Comparison of ENCODE assay signal across 19 cellular contexts in genomic region chr15:100694381-100695012, GRCh38.
DNase-seq lines count a peak whose midpoint lies in the region; ATAC-seq, FAIRE-seq and TF ChIP-seq lines count a peak whose summit lies in the region.
"Had no signal": no experiment of that assay in that cellular context is flagged by ENCODE, and none has a peak within 500 bp of the region (broad histone marks: within the 10 kb centered on the region; RNA-seq: fewer than 3 reads in every experiment).

No MANE protein-coding gene starts in this region.

- CTCF ChIA-PET in endothelial cell of umbilical vein (lab: Charles Lee), result interaction anchor here (1.1 to 1.9 kb wide), 5 partner anchors 9 to 179 kb away, joined by 3 to 5 read pairs (median 4); no protein-coding TSS in a partner anchor
- CTCF ChIA-PET in CD4-positive, alpha-beta memory T cell (lab: Charles Lee; ENCODE audit: partially characterized antibody), result no interaction called here

- H3K4me1 ChIP-seq in endothelial cell of umbilical vein (ENCODE audit: control insufficient read depth, extremely low read depth, insufficient read depth, low read length) (peaks cover 3% of the 10 kb centered on the region), sigmoid colon (peaks cover 0 to 24% (median 16%) of the 10 kb centered on the region in 4 donors)
- no peaks in the 10 kb centered on the region for H3K4me1 ChIP-seq in CD4-positive, alpha-beta memory T cell (ENCODE audit: insufficient read depth, low read length)
- H3K4me1 ChIP-seq: psoas muscle, SJCRH30 had no signal

- peaks cover 0 to 9% (median 2%) of the 10 kb centered on the region in 8 donors for H3K9me3 Mint-ChIP-seq in CD4-positive, alpha-beta memory T cell
- H3K9me3 Mint-ChIP-seq in activated T-cell treated with anti-CD3 and anti-CD28 coated beads, Interleukin-2, amount 50 U/mL, for 72 hours, result peaks cover 3 to 11% of the 10 kb centered on the region in 2 donors

- no peak overlapping the region for H3K4me3 Mint-ChIP-seq in CD4-positive, alpha-beta memory T cell
- no peak overlapping the region for H3K4me3 Mint-ChIP-seq in activated T-cell treated with anti-CD3 and anti-CD28 coated beads, Interleukin-2, amount 50 U/mL, for 72 hours
- H3K4me3 Mint-ChIP-seq: naive thymus-derived CD4-positive, alpha-beta T cell had no signal

- H3K36me3 Mint-ChIP-seq in CD4-positive, alpha-beta memory T cell, result no peaks in the 10 kb centered on the region
- H3K36me3 Mint-ChIP-seq in activated T-cell treated with anti-CD3 and anti-CD28 coated beads, Interleukin-2, amount 50 U/mL, for 72 hours (ENCODE audit: insufficient read depth in 2 of 2), result peaks cover 0 to 2% of the 10 kb centered on the region in 2 donors
- H3K36me3 Mint-ChIP-seq: naive thymus-derived CD4-positive, alpha-beta T cell had no signal

- H3K79me2 ChIP-seq in endothelial cell of umbilical vein (ENCODE audit: control insufficient read depth, insufficient read depth, low read length), result no peaks in the 10 kb centered on the region

- H3K36me3 ChIP-seq in endothelial cell of umbilical vein (ENCODE audit: control insufficient read depth in 2 of 2, extremely low read depth in 1 of 2, insufficient read depth in 2 of 2, low read length in 2 of 2) (no peaks in the 10 kb centered on the region), sigmoid colon (no peaks in the 10 kb centered on the region)
- no peaks in the 10 kb centered on the region for H3K36me3 ChIP-seq in CD4-positive, alpha-beta memory T cell (ENCODE audit: insufficient read depth, low read length)
- H3K36me3 ChIP-seq: ascending aorta, SJCRH30 had no signal

- no peaks in the 10 kb centered on the region for H3K9me1 ChIP-seq in endothelial cell of umbilical vein (replicated peaks; ENCODE audit: control insufficient read depth, extremely low read depth, insufficient read depth, low read length)

- ATAC-seq in activated T-cell treated with anti-CD3 and anti-CD28 coated beads, Interleukin-2, amount 50 U/mL, for 72 hours (replicated peaks in 1 of 2), result no peak
- ATAC-seq: activated CD4-positive, CD25-positive, alpha-beta regulatory T cell treated with anti-CD3 and anti-CD28 coated beads, Interleukin-2, amount 50 U/mL, for 24 hours; left colon; naive thymus-derived CD4-positive, alpha-beta T cell had no signal

- DNase-seq in NCI-H226 (peak; percentile 94), endothelial cell of umbilical vein (ENCODE audit: low read depth, low spot score) (peak; percentile 61), iris pigment epithelial cell (ENCODE audit: low read depth) (peak; percentile 17), sigmoid colon (peak; percentile 61), D721Med (ENCODE audit: insufficient read length, low spot score) (no peak), NCI-H2029 treated with DMSO at 0.1 percent for 48 hours (lab: John Stamatoyannopoulos, UW) (no peak)
- DNase-seq in CD4-positive, alpha-beta memory T cell, result no peak
- no peak for DNase-seq in activated T-cell treated with anti-CD3 and anti-CD28 coated beads, Interleukin-2, amount 50 U/mL, for 72 hours
- DNase-seq: activated effector memory CD4-positive, alpha-beta T cell treated with Interleukin-2 at 50 U/mL for 16 hours; cortex of kidney; hippocampal formation; left colon; naive thymus-derived CD4-positive, alpha-beta T cell; NCI-H1694 treated with DMSO at 0.1 percent for 48 hours; NCI-H510A treated with DMSO at 0.1 percent for 48 hours; psoas muscle; SJCRH30 had no signal

- no peaks in the 10 kb centered on the region for H3K9me3 ChIP-seq in endothelial cell of umbilical vein (replicated peaks; ENCODE audit: control insufficient read depth, insufficient read depth, low read length)
- H3K9me3 ChIP-seq in sigmoid colon, result no peaks in the 10 kb centered on the region
- H3K9me3 ChIP-seq in CD4-positive, alpha-beta memory T cell (ENCODE audit: control insufficient read depth in 1 of 2, low read length in 2 of 2), result no peaks in the 10 kb centered on the region
- H3K9me3 ChIP-seq: psoas muscle, SJCRH30 had no signal

- 61 to 70% methylated on average over 4 of the region's 4 CpGs for WGBS in sigmoid colon, 2 donors

- no peak for TF ChIP-seq POLR2A in endothelial cell of umbilical vein (IDR thresholded peaks at IDR 0.05; ENCODE audit: low read depth, low read length)
- no peak for TF ChIP-seq POLR2A in sigmoid colon (IDR thresholded peaks at IDR 0.05)

- peak; percentile 53 to 88 (median 62) for TF ChIP-seq EP300 in sigmoid colon (IDR thresholded peaks at IDR 0.05)

- no peaks in the 10 kb centered on the region for H3K27me3 ChIP-seq in endothelial cell of umbilical vein (ENCODE audit: control insufficient read depth in 2 of 2, insufficient read depth in 2 of 2, low read length in 2 of 2)
- no peaks in the 10 kb centered on the region for H3K27me3 ChIP-seq in sigmoid colon
- no peaks in the 10 kb centered on the region for H3K27me3 ChIP-seq in CD4-positive, alpha-beta memory T cell (ENCODE audit: insufficient read depth, low read length)
- H3K27me3 ChIP-seq: ascending aorta, SJCRH30 had no signal

- H3K4me1 Mint-ChIP-seq in CD4-positive, alpha-beta memory T cell, result no peaks in the 10 kb centered on the region
- no peaks in the 10 kb centered on the region for H3K4me1 Mint-ChIP-seq in activated T-cell treated with anti-CD3 and anti-CD28 coated beads, Interleukin-2, amount 50 U/mL, for 72 hours (ENCODE audit: low read depth)
- H3K4me1 Mint-ChIP-seq: naive thymus-derived CD4-positive, alpha-beta T cell had no signal

- H3K4me2 ChIP-seq in endothelial cell of umbilical vein (ENCODE audit: insufficient read depth, low read length), result no peak overlapping the region

- H3K4me3 ChIP-seq in endothelial cell of umbilical vein (replicated peaks in 1 of 3; ENCODE audit: insufficient read depth in 1 of 3, low read depth in 1 of 3, low read length in 3 of 3) (no peak overlapping the region), sigmoid colon (no peak overlapping the region)
- no peak overlapping the region for H3K4me3 ChIP-seq in CD4-positive, alpha-beta memory T cell (ENCODE audit: low read length in 2 of 2)
- H3K4me3 ChIP-seq: ascending aorta, psoas muscle, SJCRH30 had no signal

- FAIRE-seq in endothelial cell of umbilical vein (lab: Jason Lieb, UNC) (no peak), D721Med (lab: Jason Lieb, UNC) (no peak)

- peaks cover 6 to 15% of the 10 kb centered on the region in 2 donors for H3K27me3 Mint-ChIP-seq in CD4-positive, alpha-beta memory T cell
- H3K27me3 Mint-ChIP-seq in activated T-cell treated with anti-CD3 and anti-CD28 coated beads, Interleukin-2, amount 50 U/mL, for 72 hours (ENCODE audit: low read depth), result peaks cover 47% of the 10 kb centered on the region

- H3K9ac ChIP-seq in endothelial cell of umbilical vein (replicated peaks; ENCODE audit: extremely low read depth, insufficient read depth, low read length), result no peak overlapping the region

- BruUV-seq in endothelial cell of umbilical vein (replicated peaks; lab: Mats Ljungman, UMichigan), result no TSS peak

- no peak overlapping the region for H2AFZ ChIP-seq in endothelial cell of umbilical vein (ENCODE audit: low read depth, low read length)

- dilution Hi-C loops in endothelial cell of umbilical vein (cut with MboI; ENCODE audit: extremely low pct_ligation_motif_present, low sequenced_read_pairs), result no loop called here

- H4K20me1 ChIP-seq in endothelial cell of umbilical vein (replicated peaks; ENCODE audit: control insufficient read depth, extremely low read depth, insufficient read depth, low read length), result no peaks in the 10 kb centered on the region

- H3K27ac ChIP-seq in endothelial cell of umbilical vein (ENCODE audit: insufficient read depth, low read depth, low read length) (no peak overlapping the region), sigmoid colon (peak overlapping the region; percentile 50 to 76 (median 70))
- no peak overlapping the region for H3K27ac ChIP-seq in CD4-positive, alpha-beta memory T cell (ENCODE audit: low read depth, low read length)
- H3K27ac ChIP-seq: ascending aorta, psoas muscle, SJCRH30 had no signal

- H3K27ac Mint-ChIP-seq in CD4-positive, alpha-beta memory T cell, result no peak overlapping the region
- H3K27ac Mint-ChIP-seq in activated T-cell treated with anti-CD3 and anti-CD28 coated beads, Interleukin-2, amount 50 U/mL, for 72 hours, result no peak overlapping the region
- H3K27ac Mint-ChIP-seq: naive thymus-derived CD4-positive, alpha-beta T cell had no signal

- TF ChIP-seq CTCF in endothelial cell of umbilical vein (IDR thresholded peaks at IDR 0.05; ENCODE audit: extremely low read depth in 1 of 2, insufficient read depth in 1 of 2, low read depth in 1 of 2, low read length in 2 of 2) (no peak), sigmoid colon (IDR thresholded peaks at IDR 0.05) (no peak), D721Med (IDR thresholded peaks at IDR 0.05; ENCODE audit: insufficient read depth, missing control alignments) (no peak)

- POLR2A ChIA-PET in endothelial cell of umbilical vein (lab: Charles Lee), result no interaction called here
- POLR2A ChIA-PET in CD4-positive, alpha-beta memory T cell (lab: Charles Lee; ENCODE audit: partially characterized antibody), result no interaction called here

- intact Hi-C loops in endothelial cell of umbilical vein (cut with micrococcal nuclease) (no loop called here), sigmoid colon (cut with DNase I) (loop anchor here (2.0 kb wide), 1 partner anchor 26 kb away; no protein-coding TSS in a partner anchor)
- intact Hi-C loops in CD4-positive, alpha-beta memory T cell (cut with micrococcal nuclease), result no loop called here

TF ChIP-seq in endothelial cell of umbilical vein, 7 proteins besides CTCF, POLR2A, EP300 and RAD21:
- TF ChIP-seq POLR2AphosphoS5 (IDR thresholded peaks at IDR 0.05; ENCODE audit: insufficient read depth, low read depth, low read length), result no peak
- TF ChIP-seq MYC (IDR thresholded peaks at IDR 0.05; ENCODE audit: low read depth, low read length), result no peak
- TF ChIP-seq MAX (IDR thresholded peaks at IDR 0.05; ENCODE audit: insufficient read depth, insufficient read length), result no peak

Comparison
In these comparisons a context has a peak if more than half of its experiments do, and no peak if none do; other contexts are left out.
1. DNase-seq: peak in NCI-H226 (single experiment), endothelial cell of umbilical vein (single experiment), iris pigment epithelial cell (single experiment) and sigmoid colon (single experiment); none in CD4-positive, alpha-beta memory T cell (0 of 5), activated T-cell treated with anti-CD3 and anti-CD28 coated beads, Interleukin-2, amount 50 U/mL, for 72 hours (0 of 2), D721Med (single experiment) and NCI-H2029 treated with DMSO at 0.1 percent for 48 hours (single experiment).
2. H3K27ac ChIP-seq: peak in sigmoid colon (4 of 4); none in endothelial cell of umbilical vein (single experiment) and CD4-positive, alpha-beta memory T cell (single experiment).